ENCODE assay signal across 7 cellular contexts in genomic region chr19:11964496-11964857, GRCh38. TPM values are rescaled to one million over a fixed set of nuclear protein-coding genes. Genes with fewer than 3 reads are reported as not detected.
DNase-seq lines count a peak whose midpoint lies in the region; ATAC-seq, FAIRE-seq and TF ChIP-seq lines count a peak whose summit lies in the region.

No MANE protein-coding gene starts in this region.

- H3K36me3 ChIP-seq in osteoblast (ENCODE audit: insufficient read depth, low read length), result no peaks in the 10 kb centered on the region

- peak overlapping the region; percentile 79 for H3K4me3 ChIP-seq in fibroblast of pulmonary artery (replicated peaks; ENCODE audit: low read depth, low read length)
- peak overlapping the region; percentile 84 for H3K4me3 ChIP-seq in osteoblast (ENCODE audit: insufficient read depth, low read length)

- no peak for DNase-seq in GM19239 (ENCODE audit: insufficient read length, low spot score)
- peak; percentile 82 for DNase-seq in RKO (ENCODE audit: low spot score)
- DNase-seq in fibroblast of pulmonary artery (ENCODE audit: low read depth), result no peak
- no peak for DNase-seq in osteoblast (ENCODE audit: insufficient read length, low spot score, missing footprints)
- no peak for DNase-seq in G401 (ENCODE audit: low spot score)
- no peak for DNase-seq in ureter (ENCODE audit: low spot score)

- no peaks in the 10 kb centered on the region for H3K27me3 ChIP-seq in osteoblast (ENCODE audit: insufficient read depth, low read length)

- peaks cover 8% of the 10 kb centered on the region for H3K4me1 ChIP-seq in osteoblast (ENCODE audit: insufficient read depth, low read length)

- H3K4me2 ChIP-seq in osteoblast (ENCODE audit: insufficient read depth, low read length), result peak overlapping the region; percentile 89

- TF ChIP-seq CTCF in fibroblast of pulmonary artery (IDR thresholded peaks at IDR 0.05; ENCODE audit: low read length, missing control alignments) (peak; percentile 23), osteoblast (IDR thresholded peaks at IDR 0.05; ENCODE audit: extremely low read depth, low read depth, low read length) (peak; percentile 18)

- H2AFZ ChIP-seq in osteoblast (ENCODE audit: low read length), result peak overlapping the region; percentile 95

- peak overlapping the region; percentile 66 for H3K27ac ChIP-seq in osteoblast (ENCODE audit: low read depth, low read length)

- ATAC-seq in GM19463 (IDR thresholded peaks at IDR 0.05; ENCODE audit: unreplicated experiment), result no peak

- in situ Hi-C loops in G401 (cut with HindIII; ENCODE audit: low sequenced_read_pairs), result no loop called here

- H3K9me3 ChIP-seq in osteoblast (ENCODE audit: low read depth, low read length), result no peaks in the 10 kb centered on the region

- H4K20me1 ChIP-seq in osteoblast (ENCODE audit: insufficient read depth, low read length), result no peaks in the 10 kb centered on the region

- peak; percentile 11 for FAIRE-seq in GM19239 (lab: Jason Lieb, UNC)

- H3K79me2 ChIP-seq in osteoblast (ENCODE audit: insufficient read depth, low read length), result no peaks in the 10 kb centered on the region

RNA-seq across cellular contexts. Expression of gene ZNF763, which starts 0.4 kb away (rescaled TPM):
- total RNA-seq in osteoblast (2.5 and 2.9 TPM in 2 replicates), ureter (8.7 TPM)
- 0.41 and 0.55 TPM in 2 replicates for total RNA-seq in G401 (2014; rRNA removed; shearing (Covaris generic))

RNA-seq across cellular contexts. Expression of gene ZNF700, which starts 39.6 kb away (rescaled TPM):
- total RNA-seq in osteoblast (9.4 and 10.6 TPM in 2 replicates), ureter (27.0 TPM)
- total RNA-seq in G401 (2014; rRNA removed; shearing (Covaris generic)), result 10.3 and 11.3 TPM in 2 replicates
